18 cellular contexts compared by ENCODE assay signal in the genomic region with DNA sequence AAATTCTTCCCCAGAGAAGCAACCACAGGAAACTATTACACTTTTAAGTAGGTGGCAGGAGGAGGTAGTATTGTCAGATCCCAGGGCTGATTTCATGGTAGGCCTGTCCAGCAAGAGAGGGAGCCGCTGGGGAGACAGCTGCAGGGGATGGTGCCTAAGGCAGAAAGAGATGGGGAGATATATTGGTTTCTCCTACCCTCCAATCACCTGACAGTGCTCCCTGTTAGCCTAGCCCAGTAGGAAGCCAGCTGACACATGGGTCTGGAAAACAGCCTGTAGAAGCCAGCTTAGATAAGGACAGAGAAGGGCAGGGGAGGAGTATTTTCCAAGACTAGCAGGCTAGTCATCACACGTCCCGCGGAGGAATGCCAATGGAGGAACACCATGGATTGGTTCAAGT. TPM values are rescaled to one million over a fixed set of nuclear protein-coding genes. Genes with fewer than 3 reads are reported as not detected.
DNase-seq lines count a peak whose midpoint lies in the region; ATAC-seq and TF ChIP-seq lines count a peak whose summit lies in the region.
"Had no signal": no experiment of that assay in that cellular context is flagged by ENCODE, and none has a peak within 500 bp of the region (broad histone marks: within the 10 kb centered on the region; RNA-seq: fewer than 3 reads in every experiment).

No MANE protein-coding gene starts in this region.

- no peak overlapping the region for H3K4me3 Mint-ChIP-seq in stimulated activated memory B cell treated with anti-CD40 and anti-IgM and Interleukin-4, amounts not matched to agents 10 μg/mL and 1 μg/mL and 100 μg/mL, for 72 hours
- H3K4me3 Mint-ChIP-seq: CD4-positive, CD25-positive, alpha-beta regulatory T cell had no signal

- H3K4me1 ChIP-seq in left ventricle myocardium inferior, result peaks cover 3% of the 10 kb centered on the region

- no peak overlapping the region for H3K27ac Mint-ChIP-seq in stimulated activated memory B cell treated with anti-CD40 and anti-IgM and Interleukin-4, amounts not matched to agents 10 μg/mL and 1 μg/mL and 100 μg/mL, for 72 hours

- in situ Hi-C loops in brain microvascular endothelial cell (cut with HindIII; ENCODE audit: low pct_ligation_motif_present, low sequenced_read_pairs), result no loop called here

- no peak for TF ChIP-seq CTCF in left ventricle myocardium inferior (IDR thresholded peaks at IDR 0.05; ENCODE audit: borderline replicate concordance)
- no peak for TF ChIP-seq CTCF in brain microvascular endothelial cell (IDR thresholded peaks at IDR 0.05; ENCODE audit: low read depth, low read length, missing control alignments)

- DNase-seq in left cardiac atrium (peak; percentile 25), left ventricle myocardium inferior (no peak), OCI-M1 (lab: John Stamatoyannopoulos, UW) (peak; percentile 9), brain microvascular endothelial cell (peak; percentile 27), myocyte (ENCODE audit: low read depth) (peak; percentile 16), NCI-H1694 (lab: John Stamatoyannopoulos, UW) (no peak)
- DNase-seq in activated CD4-positive, CD25-positive, alpha-beta regulatory T cell treated with anti-CD3 and anti-CD28 coated beads, Interleukin-2, amount 50 U/mL, for 72 hours, result no peak
- DNase-seq: AML-193; Calu3; CD4-positive, CD25-positive, alpha-beta regulatory T cell; DND-41; NCI-H1105; NCI-H2029 treated with DMSO at 0.1 percent for 48 hours; NCI-H2227 treated with DMSO at 0.1 percent for 48 hours; NCI-H526; RPMI8226 had no signal

- H3K4me3 ChIP-seq in left ventricle myocardium inferior (no peak overlapping the region), brain microvascular endothelial cell (ENCODE audit: low read depth, low read length) (no peak overlapping the region)

- H3K9me3 ChIP-seq in left ventricle myocardium inferior (replicated peaks), result no peaks in the 10 kb centered on the region

- intact Hi-C loops in left cardiac atrium (cut with DNase I), result no loop called here
- intact Hi-C loops in left ventricle myocardium inferior (cut with micrococcal nuclease), result no loop called here

- H3K36me3 ChIP-seq in left ventricle myocardium inferior (no peaks in the 10 kb centered on the region), brain microvascular endothelial cell (replicated peaks) (no peaks in the 10 kb centered on the region)

- H3K27me3 ChIP-seq in left ventricle myocardium inferior (ENCODE audit: low read depth) (no peaks in the 10 kb centered on the region), brain microvascular endothelial cell (replicated peaks) (no peaks in the 10 kb centered on the region)

- ATAC-seq in left cardiac atrium, result no peak
- no peak for ATAC-seq in stimulated activated memory B cell treated with anti-CD40 and anti-IgM and Interleukin-4, amounts not matched to agents 10 μg/mL and 1 μg/mL and 100 μg/mL, for 72 hours

- no peaks in the 10 kb centered on the region for H3K9me3 Mint-ChIP-seq in stimulated activated memory B cell treated with anti-CD40 and anti-IgM and Interleukin-4, amounts not matched to agents 10 μg/mL and 1 μg/mL and 100 μg/mL, for 72 hours
- H3K9me3 Mint-ChIP-seq: CD4-positive, CD25-positive, alpha-beta regulatory T cell had no signal

- no peaks in the 10 kb centered on the region for H3K27me3 Mint-ChIP-seq in stimulated activated memory B cell treated with anti-CD40 and anti-IgM and Interleukin-4, amounts not matched to agents 10 μg/mL and 1 μg/mL and 100 μg/mL, for 72 hours
- H3K27me3 Mint-ChIP-seq: CD4-positive, CD25-positive, alpha-beta regulatory T cell had no signal

- H3K27ac ChIP-seq in left ventricle myocardium inferior (replicated peaks), result no peak overlapping the region
- H3K27ac ChIP-seq in brain microvascular endothelial cell, result no peak overlapping the region
- H3K27ac ChIP-seq: KMS-11 had no signal

- H3K36me3 Mint-ChIP-seq in stimulated activated memory B cell treated with anti-CD40 and anti-IgM and Interleukin-4, amounts not matched to agents 10 μg/mL and 1 μg/mL and 100 μg/mL, for 72 hours, result peaks cover 40% of the 10 kb centered on the region
- H3K36me3 Mint-ChIP-seq: CD4-positive, CD25-positive, alpha-beta regulatory T cell had no signal

- H3K4me1 Mint-ChIP-seq in stimulated activated memory B cell treated with anti-CD40 and anti-IgM and Interleukin-4, amounts not matched to agents 10 μg/mL and 1 μg/mL and 100 μg/mL, for 72 hours, result no peaks in the 10 kb centered on the region

RNA-seq across cellular contexts. Expression of a gene that starts 8.2 kb away (rescaled TPM):
- 10 to 100 TPM; 14.8 to 17.3 TPM for total RNA-seq in left cardiac atrium
- total RNA-seq in left ventricle myocardium inferior, result 13.5 TPM
- 11.8 and 24.7 TPM in 2 replicates for total RNA-seq in myocyte
- 6.9 TPM for polyA plus RNA-seq in myocyte (2012)

Comparison
In these comparisons a context has a peak if more than half of its experiments do, and no peak if none do; other contexts are left out.
1. DNase-seq: peak in left cardiac atrium (single experiment), OCI-M1 (single experiment), brain microvascular endothelial cell (single experiment) and myocyte (single experiment); none in left ventricle myocardium inferior (single experiment), activated CD4-positive, CD25-positive, alpha-beta regulatory T cell treated with anti-CD3 and anti-CD28 coated beads, Interleukin-2, amount 50 U/mL, for 72 hours (single experiment) and NCI-H1694 (single experiment).